ENCODE assay signal across 19 cellular contexts in genomic region chr9:116789097-116789496, GRCh38.
"Had no signal": no experiment of that assay in that cellular context is flagged by ENCODE, and none has a peak within 500 bp of the region (broad histone marks: within the 10 kb centered on the region; RNA-seq: fewer than 3 reads in every experiment).

No MANE protein-coding gene starts in this region.

- H3K27ac Mint-ChIP-seq: activated CD4-positive, alpha-beta T cell treated with anti-CD3 and anti-CD28 coated beads, Interleukin-2, amount 10 ng/mL, durations not matched to agents 7 days and 5 days; activated CD8-positive, alpha-beta T cell treated with anti-CD3 and anti-CD28 coated beads, Interleukin-2, amount 10 ng/mL, durations not matched to agents 7 days and 5 days; activated naive CD4-positive, alpha-beta T cell treated with anti-CD3 and anti-CD28 coated beads for 36 hours; activated T-cell treated with anti-CD3 and anti-CD28 coated beads, Interleukin-2, amount 50 U/mL, for 24 hours; brain; nephron progenitor cell; stimulated activated naive CD8-positive, alpha-beta T cell treated with anti-CD3 and anti-CD28 coated beads, Interleukin-15, Interleukin-2, amounts not matched to agents 100 ng/mL and 50 ng/mL, for 24 hours; type B pancreatic cell had no signal

- H3K9me3 Mint-ChIP-seq: activated CD4-positive, alpha-beta T cell treated with anti-CD3 and anti-CD28 coated beads, Interleukin-2, amount 10 ng/mL, durations not matched to agents 7 days and 5 days; activated naive CD4-positive, alpha-beta T cell treated with anti-CD3 and anti-CD28 coated beads for 36 hours; activated T-cell treated with anti-CD3 and anti-CD28 coated beads, Interleukin-2, amount 50 U/mL, for 24 hours; brain; nephron progenitor cell; stimulated activated naive CD8-positive, alpha-beta T cell treated with anti-CD3 and anti-CD28 coated beads, Interleukin-15, Interleukin-2, amounts not matched to agents 100 ng/mL and 50 ng/mL, for 24 hours; type B pancreatic cell had no signal

- H3K4me3 ChIP-seq: dorsolateral prefrontal cortex, lung, testis had no signal

- ATAC-seq: activated CD4-positive, CD25-positive, alpha-beta regulatory T cell treated with anti-CD3 and anti-CD28 coated beads, Interleukin-2, amount 50 U/mL, for 24 hours; activated CD8-positive, alpha-beta T cell treated with anti-CD3 and anti-CD28 coated beads, Interleukin-2, amount 10 ng/mL, durations not matched to agents 7 days and 5 days; left lobe of liver had no signal

- H3K27ac ChIP-seq: dorsolateral prefrontal cortex, epithelial cell of prostate, testis had no signal

- DNase-seq: activated CD4-positive, alpha-beta T cell treated with anti-CD3 and anti-CD28 coated beads, Interleukin-2, amount 10 ng/mL, durations not matched to agents 7 days and 5 days; activated CD8-positive, alpha-beta T cell treated with anti-CD3 and anti-CD28 coated beads, Interleukin-2, amount 10 ng/mL, durations not matched to agents 7 days and 5 days; activated naive CD4-positive, alpha-beta T cell treated with anti-CD3 and anti-CD28 coated beads for 36 hours; activated T-cell treated with anti-CD3 and anti-CD28 coated beads, Interleukin-2, amount 50 U/mL, for 24 hours; anterior cingulate cortex; caudate nucleus; dorsolateral prefrontal cortex; foreskin fibroblast; hippocampal formation; midbrain; nephron progenitor cell; testis had no signal

- H3K9me3 ChIP-seq: testis had no signal

- H3K4me1 Mint-ChIP-seq: activated CD4-positive, alpha-beta T cell treated with anti-CD3 and anti-CD28 coated beads, Interleukin-2, amount 10 ng/mL, durations not matched to agents 7 days and 5 days had no signal

- H3K27me3 Mint-ChIP-seq: activated CD4-positive, alpha-beta T cell treated with anti-CD3 and anti-CD28 coated beads, Interleukin-2, amount 10 ng/mL, durations not matched to agents 7 days and 5 days; type B pancreatic cell had no signal

- H3K4me3 Mint-ChIP-seq: activated CD4-positive, alpha-beta T cell treated with anti-CD3 and anti-CD28 coated beads, Interleukin-2, amount 10 ng/mL, durations not matched to agents 7 days and 5 days; activated CD8-positive, alpha-beta T cell treated with anti-CD3 and anti-CD28 coated beads, Interleukin-2, amount 10 ng/mL, durations not matched to agents 7 days and 5 days; activated naive CD4-positive, alpha-beta T cell treated with anti-CD3 and anti-CD28 coated beads for 36 hours; activated T-cell treated with anti-CD3 and anti-CD28 coated beads, Interleukin-2, amount 50 U/mL, for 24 hours; brain; nephron progenitor cell; stimulated activated naive CD8-positive, alpha-beta T cell treated with anti-CD3 and anti-CD28 coated beads, Interleukin-15, Interleukin-2, amounts not matched to agents 100 ng/mL and 50 ng/mL, for 24 hours; type B pancreatic cell had no signal

- H3K4me1 ChIP-seq: testis had no signal

- H3K27me3 ChIP-seq: dorsolateral prefrontal cortex, testis had no signal
